Comparison of ENCODE assay signal across 2 cellular contexts in the genomic region with DNA sequence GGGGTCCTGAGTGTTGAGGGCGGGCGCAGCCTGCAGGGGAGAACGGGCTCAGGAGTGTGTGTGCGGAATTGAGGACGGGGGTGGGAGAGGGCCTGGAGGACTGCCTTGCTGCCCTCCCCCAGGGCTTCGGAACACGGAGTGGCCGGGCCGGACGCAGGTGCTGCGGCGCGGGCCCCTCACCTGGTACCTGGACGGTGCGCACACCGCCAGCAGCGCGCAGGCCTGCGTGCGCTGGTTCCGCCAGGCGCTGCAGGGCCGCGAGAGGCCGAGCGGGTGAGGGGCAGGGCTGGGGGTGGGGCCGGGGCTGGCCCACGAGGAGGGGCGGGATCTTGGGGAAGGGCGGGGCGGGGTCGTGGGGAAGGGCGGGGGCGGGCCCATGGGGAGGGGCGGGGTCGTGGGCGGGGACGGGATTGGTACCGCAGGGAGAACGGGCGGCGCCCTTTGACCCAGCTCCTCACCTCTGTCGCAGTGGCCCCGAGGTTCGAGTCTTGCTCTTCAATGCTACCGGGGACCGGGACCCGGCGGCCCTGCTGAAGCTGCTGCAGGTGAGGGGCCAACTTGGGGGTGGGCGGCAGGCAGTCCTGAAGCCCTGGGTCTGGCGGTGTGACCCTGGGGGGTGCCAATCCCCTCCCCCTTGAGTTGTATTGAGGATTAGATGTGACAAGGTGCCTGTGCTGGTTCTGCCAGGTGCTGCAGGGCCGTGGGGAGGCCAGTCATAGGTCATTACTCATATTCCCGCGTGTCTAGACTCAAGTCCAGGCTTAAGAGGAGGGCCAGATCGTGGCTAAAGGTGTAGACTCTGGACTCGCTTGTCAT.
TF ChIP-seq lines count a peak whose summit lies in the region.

No MANE protein-coding gene starts in this region.

TF ChIP-seq in HEK293T, 16 proteins besides CTCF, POLR2A, EP300 and RAD21:
- TF ChIP-seq ZNF384 (IDR thresholded peaks at IDR 0.05) (no peak), ARNT (IDR thresholded peaks at IDR 0.05) (no peak), ELF4 (IDR thresholded peaks at IDR 0.05) (no peak), TARDBP (IDR thresholded peaks at IDR 0.05) (no peak), L3MBTL2 (conservative IDR thresholded peaks at IDR 0.05) (no peak), FOXA1 (IDR thresholded peaks at IDR 0.05) (no peak), LEF1 (IDR thresholded peaks at IDR 0.05; ENCODE audit: borderline replicate concordance) (no peak), FOXM1 (IDR thresholded peaks at IDR 0.05; ENCODE audit: borderline replicate concordance) (no peak), HDGF (IDR thresholded peaks at IDR 0.05; ENCODE audit: borderline replicate concordance) (no peak), CTBP1 (IDR thresholded peaks at IDR 0.05; ENCODE audit: borderline replicate concordance) (no peak), FOXK2 (IDR thresholded peaks at IDR 0.05) (no peak), BHLHE40 (IDR thresholded peaks at IDR 0.05; ENCODE audit: borderline replicate concordance) (no peak), SP1 (IDR thresholded peaks at IDR 0.05) (no peak), SUZ12 (IDR thresholded peaks at IDR 0.05) (no peak), NFRKB (IDR thresholded peaks at IDR 0.05) (no peak)
- TF ChIP-seq, protein P1, sequence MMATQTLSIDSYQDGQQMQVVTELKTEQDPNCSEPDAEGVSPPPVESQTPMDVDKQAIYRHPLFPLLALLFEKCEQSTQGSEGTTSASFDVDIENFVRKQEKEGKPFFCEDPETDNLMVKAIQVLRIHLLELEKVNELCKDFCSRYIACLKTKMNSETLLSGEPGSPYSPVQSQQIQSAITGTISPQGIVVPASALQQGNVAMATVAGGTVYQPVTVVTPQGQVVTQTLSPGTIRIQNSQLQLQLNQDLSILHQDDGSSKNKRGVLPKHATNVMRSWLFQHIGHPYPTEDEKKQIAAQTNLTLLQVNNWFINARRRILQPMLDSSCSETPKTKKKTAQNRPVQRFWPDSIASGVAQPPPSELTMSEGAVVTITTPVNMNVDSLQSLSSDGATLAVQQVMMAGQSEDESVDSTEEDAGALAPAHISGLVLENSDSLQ (IDR thresholded peaks at IDR 0.05), result no peak

TF ChIP-seq in GM12878, 131 proteins besides CTCF, POLR2A, EP300 and RAD21:
- TF ChIP-seq JUNB (IDR thresholded peaks at IDR 0.05), result no peak
- TF ChIP-seq IKZF1 (conservative IDR thresholded peaks at IDR 0.05), result no peak
- TF ChIP-seq FOXK2 (IDR thresholded peaks at IDR 0.05), result no peak
- no peak for TF ChIP-seq NRF1 (conservative IDR thresholded peaks at IDR 0.05; ENCODE audit: low read depth, low read length)
- TF ChIP-seq, protein P2, sequence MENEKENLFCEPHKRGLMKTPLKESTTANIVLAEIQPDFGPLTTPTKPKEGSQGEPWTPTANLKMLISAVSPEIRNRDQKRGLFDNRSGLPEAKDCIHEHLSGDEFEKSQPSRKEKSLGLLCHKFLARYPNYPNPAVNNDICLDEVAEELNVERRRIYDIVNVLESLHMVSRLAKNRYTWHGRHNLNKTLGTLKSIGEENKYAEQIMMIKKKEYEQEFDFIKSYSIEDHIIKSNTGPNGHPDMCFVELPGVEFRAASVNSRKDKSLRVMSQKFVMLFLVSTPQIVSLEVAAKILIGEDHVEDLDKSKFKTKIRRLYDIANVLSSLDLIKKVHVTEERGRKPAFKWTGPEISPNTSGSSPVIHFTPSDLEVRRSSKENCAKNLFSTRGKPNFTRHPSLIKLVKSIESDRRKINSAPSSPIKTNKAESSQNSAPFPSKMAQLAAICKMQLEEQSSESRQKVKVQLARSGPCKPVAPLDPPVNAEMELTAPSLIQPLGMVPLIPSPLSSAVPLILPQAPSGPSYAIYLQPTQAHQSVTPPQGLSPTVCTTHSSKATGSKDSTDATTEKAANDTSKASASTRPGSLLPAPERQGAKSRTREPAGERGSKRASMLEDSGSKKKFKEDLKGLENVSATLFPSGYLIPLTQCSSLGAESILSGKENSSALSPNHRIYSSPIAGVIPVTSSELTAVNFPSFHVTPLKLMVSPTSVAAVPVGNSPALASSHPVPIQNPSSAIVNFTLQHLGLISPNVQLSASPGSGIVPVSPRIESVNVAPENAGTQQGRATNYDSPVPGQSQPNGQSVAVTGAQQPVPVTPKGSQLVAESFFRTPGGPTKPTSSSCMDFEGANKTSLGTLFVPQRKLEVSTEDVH (IDR thresholded peaks at IDR 0.05; ENCODE audit: low read depth, partially characterized antibody), result no peak
- no peak for TF ChIP-seq MEF2B (IDR thresholded peaks at IDR 0.05; ENCODE audit: partially characterized antibody, poor library complexity, severe bottlenecking)
- no peak for TF ChIP-seq MTA2 (IDR thresholded peaks at IDR 0.05; ENCODE audit: low read depth)
- TF ChIP-seq IRF4 (IDR thresholded peaks at IDR 0.05; ENCODE audit: low read depth, low read length), result no peak
- no peak for TF ChIP-seq CBX5 (IDR thresholded peaks at IDR 0.05; ENCODE audit: low read depth)
- no peak for TF ChIP-seq BACH1 (IDR thresholded peaks at IDR 0.05; ENCODE audit: borderline replicate concordance)
- no peak for TF ChIP-seq CBFB (IDR thresholded peaks at IDR 0.05; ENCODE audit: low read depth)
- TF ChIP-seq BRCA1 (IDR thresholded peaks at IDR 0.05; ENCODE audit: low read depth, low read length), result no peak
- no peak for TF ChIP-seq KLF5 (IDR thresholded peaks at IDR 0.05; ENCODE audit: partially characterized antibody)
- no peak for TF ChIP-seq ZNF217 (IDR thresholded peaks at IDR 0.05)
- TF ChIP-seq, protein P3, sequence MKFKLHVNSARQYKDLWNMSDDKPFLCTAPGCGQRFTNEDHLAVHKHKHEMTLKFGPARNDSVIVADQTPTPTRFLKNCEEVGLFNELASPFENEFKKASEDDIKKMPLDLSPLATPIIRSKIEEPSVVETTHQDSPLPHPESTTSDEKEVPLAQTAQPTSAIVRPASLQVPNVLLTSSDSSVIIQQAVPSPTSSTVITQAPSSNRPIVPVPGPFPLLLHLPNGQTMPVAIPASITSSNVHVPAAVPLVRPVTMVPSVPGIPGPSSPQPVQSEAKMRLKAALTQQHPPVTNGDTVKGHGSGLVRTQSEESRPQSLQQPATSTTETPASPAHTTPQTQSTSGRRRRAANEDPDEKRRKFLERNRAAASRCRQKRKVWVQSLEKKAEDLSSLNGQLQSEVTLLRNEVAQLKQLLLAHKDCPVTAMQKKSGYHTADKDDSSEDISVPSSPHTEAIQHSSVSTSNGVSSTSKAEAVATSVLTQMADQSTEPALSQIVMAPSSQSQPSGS (IDR thresholded peaks at IDR 0.05; ENCODE audit: low read length), result no peak
- TF ChIP-seq RBBP5 (conservative IDR thresholded peaks at IDR 0.05), result no peak
- TF ChIP-seq, protein P4, sequence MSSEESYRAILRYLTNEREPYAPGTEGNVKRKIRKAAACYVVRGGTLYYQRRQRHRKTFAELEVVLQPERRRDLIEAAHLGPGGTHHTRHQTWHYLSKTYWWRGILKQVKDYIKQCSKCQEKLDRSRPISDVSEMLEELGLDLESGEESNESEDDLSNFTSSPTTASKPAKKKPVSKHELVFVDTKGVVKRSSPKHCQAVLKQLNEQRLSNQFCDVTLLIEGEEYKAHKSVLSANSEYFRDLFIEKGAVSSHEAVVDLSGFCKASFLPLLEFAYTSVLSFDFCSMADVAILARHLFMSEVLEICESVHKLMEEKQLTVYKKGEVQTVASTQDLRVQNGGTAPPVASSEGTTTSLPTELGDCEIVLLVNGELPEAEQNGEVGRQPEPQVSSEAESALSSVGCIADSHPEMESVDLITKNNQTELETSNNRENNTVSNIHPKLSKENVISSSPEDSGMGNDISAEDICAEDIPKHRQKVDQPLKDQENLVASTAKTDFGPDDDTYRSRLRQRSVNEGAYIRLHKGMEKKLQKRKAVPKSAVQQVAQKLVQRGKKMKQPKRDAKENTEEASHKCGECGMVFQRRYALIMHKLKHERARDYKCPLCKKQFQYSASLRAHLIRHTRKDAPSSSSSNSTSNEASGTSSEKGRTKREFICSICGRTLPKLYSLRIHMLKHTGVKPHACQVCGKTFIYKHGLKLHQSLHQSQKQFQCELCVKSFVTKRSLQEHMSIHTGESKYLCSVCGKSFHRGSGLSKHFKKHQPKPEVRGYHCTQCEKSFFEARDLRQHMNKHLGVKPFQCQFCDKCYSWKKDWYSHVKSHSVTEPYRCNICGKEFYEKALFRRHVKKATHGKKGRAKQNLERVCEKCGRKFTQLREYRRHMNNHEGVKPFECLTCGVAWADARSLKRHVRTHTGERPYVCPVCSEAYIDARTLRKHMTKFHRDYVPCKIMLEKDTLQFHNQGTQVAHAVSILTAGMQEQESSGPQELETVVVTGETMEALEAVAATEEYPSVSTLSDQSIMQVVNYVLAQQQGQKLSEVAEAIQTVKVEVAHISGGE (CRISPR knock-in tag; IDR thresholded peaks at IDR 0.05), result no peak
- TF ChIP-seq, protein P5, sequence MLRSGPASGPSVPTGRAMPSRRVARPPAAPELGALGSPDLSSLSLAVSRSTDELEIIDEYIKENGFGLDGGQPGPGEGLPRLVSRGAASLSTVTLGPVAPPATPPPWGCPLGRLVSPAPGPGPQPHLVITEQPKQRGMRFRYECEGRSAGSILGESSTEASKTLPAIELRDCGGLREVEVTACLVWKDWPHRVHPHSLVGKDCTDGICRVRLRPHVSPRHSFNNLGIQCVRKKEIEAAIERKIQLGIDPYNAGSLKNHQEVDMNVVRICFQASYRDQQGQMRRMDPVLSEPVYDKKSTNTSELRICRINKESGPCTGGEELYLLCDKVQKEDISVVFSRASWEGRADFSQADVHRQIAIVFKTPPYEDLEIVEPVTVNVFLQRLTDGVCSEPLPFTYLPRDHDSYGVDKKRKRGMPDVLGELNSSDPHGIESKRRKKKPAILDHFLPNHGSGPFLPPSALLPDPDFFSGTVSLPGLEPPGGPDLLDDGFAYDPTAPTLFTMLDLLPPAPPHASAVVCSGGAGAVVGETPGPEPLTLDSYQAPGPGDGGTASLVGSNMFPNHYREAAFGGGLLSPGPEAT (IDR thresholded peaks at IDR 0.05; ENCODE audit: low read depth), result no peak
